In the genomic region with DNA sequence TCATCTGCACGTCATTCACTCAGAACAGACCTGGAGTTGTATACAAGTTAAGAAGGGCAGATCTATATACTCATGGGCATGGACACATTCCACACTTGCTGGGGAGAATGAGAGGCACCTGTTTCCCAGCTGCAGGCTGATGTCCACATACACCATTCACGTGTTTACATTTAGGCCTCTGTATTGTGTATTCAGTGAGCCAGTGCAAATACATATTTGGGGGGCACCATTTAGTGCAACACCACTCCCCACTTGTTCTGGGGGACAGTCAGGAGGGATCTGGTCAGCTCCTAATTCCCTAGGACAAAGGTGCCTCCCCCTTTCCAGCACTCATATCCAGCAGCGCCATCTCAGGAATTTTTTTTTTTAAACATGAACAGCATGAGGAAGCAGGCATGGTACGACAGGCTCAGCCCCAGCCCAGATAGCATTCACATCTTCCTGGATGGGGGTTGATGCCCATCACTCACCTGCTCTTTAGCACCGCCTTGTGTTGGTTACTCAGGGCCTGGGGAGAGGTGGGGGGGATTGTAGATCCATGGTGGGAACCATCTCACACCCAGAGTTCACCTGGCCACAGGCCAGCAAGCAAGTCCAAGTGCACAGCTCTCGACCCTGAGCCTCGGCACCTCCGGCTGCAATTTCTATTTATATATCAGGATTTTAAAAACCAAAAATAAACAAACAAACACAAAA, we compare ENCODE assay signal across 24 cellular contexts. TPM values are rescaled to one million over a fixed set of nuclear protein-coding genes. Genes with fewer than 3 reads are reported as not detected.
A peak's percentile ranks its signal among the peaks of the same experiment; 100 is the strongest.
DNase-seq lines count a peak whose midpoint lies in the region; ATAC-seq and TF ChIP-seq lines count a peak whose summit lies in the region.
"Had no signal": no experiment of that assay in that cellular context is flagged by ENCODE, and none has a peak within 500 bp of the region (broad histone marks: within the 10 kb centered on the region; RNA-seq: fewer than 3 reads in every experiment).

No MANE protein-coding gene starts in this region.

- TF ChIP-seq CTCF in H9 (conservative IDR thresholded peaks at IDR 0.05) (peak; percentile 34; the same call in 2 of the 3 replicates), neural crest cell (conservative IDR thresholded peaks at IDR 0.05) (no peak)

- H3K4me3 Mint-ChIP-seq in H9 (no peak overlapping the region; a peak in 1 of 5 replicates), neural crest cell (peak overlapping the region; percentile 56)
- H3K4me3 Mint-ChIP-seq: activated CD8-positive, alpha-beta T cell treated with anti-CD3 and anti-CD28 coated beads for 36 hours; memory B cell; naive thymus-derived CD4-positive, alpha-beta T cell had no signal

- no peak overlapping the region for H3K4me2 ChIP-seq in H9 (ENCODE audit: insufficient read depth, insufficient read length, low read length)
- H3K4me2 ChIP-seq: smooth muscle cell had no signal

- no peaks in the 10 kb centered on the region; the same call in 1 of the 2 replicates for H3K4me1 ChIP-seq in H9 (ENCODE audit: insufficient read depth, low read length)

- H3K9me3 ChIP-seq in H9 (ENCODE audit: control insufficient read depth, low read depth, low read length), result no peaks in the 10 kb centered on the region
- H3K9me3 ChIP-seq: adrenal gland had no signal

- no CpG with 5 or more reads among the region's 8 CpGs for WGBS in H9 (ENCODE audit: extremely low coverage, insufficient read length, low lambda C conversion rate)

- ATAC-seq in GM21717 (IDR thresholded peaks at IDR 0.05; ENCODE audit: unreplicated experiment), result no peak
- no peak for ATAC-seq in HG03039 (IDR thresholded peaks at IDR 0.05; ENCODE audit: unreplicated experiment)
- ATAC-seq: activated CD4-positive, CD25-positive, alpha-beta regulatory T cell treated with anti-CD3 and anti-CD28 coated beads, Interleukin-2, amount 50 U/mL, for 24 hours; activated CD8-positive, alpha-beta T cell treated with anti-CD3 and anti-CD28 coated beads for 36 hours; naive thymus-derived CD4-positive, alpha-beta T cell; stimulated activated naive CD8-positive, alpha-beta T cell treated with anti-CD3 and anti-CD28 coated beads, Interleukin-15, Interleukin-2, amounts not matched to agents 100 U/mL and 50 U/mL, for 24 hours had no signal

- no peak overlapping the region for H3K18ac ChIP-seq in H9 (ENCODE audit: insufficient read length, low read depth, low read length)

- H3K27ac Mint-ChIP-seq in H9, result no peak overlapping the region
- H3K27ac Mint-ChIP-seq in neural crest cell (ENCODE audit: unreplicated experiment), result peak overlapping the region; percentile 35
- H3K27ac Mint-ChIP-seq: activated CD8-positive, alpha-beta T cell treated with anti-CD3 and anti-CD28 coated beads for 36 hours; memory B cell had no signal

- H3K9me3 Mint-ChIP-seq in H9 (peaks cover 28 to 34% of the 10 kb centered on the region in 2 experiments; a peak in 4 of 5 replicates), neural crest cell (no peaks in the 10 kb centered on the region)
- H3K9me3 Mint-ChIP-seq: activated CD8-positive, alpha-beta T cell treated with anti-CD3 and anti-CD28 coated beads for 36 hours; memory B cell had no signal

- no peak overlapping the region for H2AFZ ChIP-seq in H9 (ENCODE audit: low read length)

- H2AK5ac ChIP-seq in H9 (ENCODE audit: insufficient read length, low read length), result no peak overlapping the region

- no peak overlapping the region for H2BK15ac ChIP-seq in H9 (ENCODE audit: low read depth, low read length)

- no peak overlapping the region for H4K8ac ChIP-seq in H9 (replicated peaks; ENCODE audit: insufficient read length, low read depth, low read length)

- peaks cover 2 to 8% of the 10 kb centered on the region in 2 experiments for H3K4me1 Mint-ChIP-seq in H9
- peaks cover 15% of the 10 kb centered on the region for H3K4me1 Mint-ChIP-seq in neural crest cell

- H3K9ac ChIP-seq in H9 (ENCODE audit: extremely low read depth, insufficient read length, low read length), result no peak overlapping the region

- H3K56ac ChIP-seq in H9 (ENCODE audit: insufficient read length, low read depth, low read length), result no peak overlapping the region

- no peaks in the 10 kb centered on the region for H3K79me1 ChIP-seq in H9 (ENCODE audit: insufficient read depth, low read depth, low read length, poor library complexity, severe bottlenecking)

- no peak overlapping the region for H4K91ac ChIP-seq in H9 (ENCODE audit: insufficient read length, low read depth, low read length)

- peaks cover 4% of the 10 kb centered on the region for H3K23me2 ChIP-seq in H9 (ENCODE audit: insufficient read length, low read depth, low read length, poor library complexity, severe bottlenecking)

- H3K79me2 ChIP-seq in H9 (ENCODE audit: insufficient read depth, low read length), result peaks cover 4% of the 10 kb centered on the region; the same call in 1 of the 2 replicates

- H3K36me3 Mint-ChIP-seq in H9 (ENCODE audit: insufficient read depth in 1 of 3, low read depth in 3 of 3) (peaks cover 0 to 5% (median 3%) of the 10 kb centered on the region in 3 experiments; a peak in 4 of 7 replicates), neural crest cell (ENCODE audit: low read depth) (peaks cover 5% of the 10 kb centered on the region)
- H3K36me3 Mint-ChIP-seq: memory B cell had no signal

- no peak overlapping the region for H3K27ac ChIP-seq in H9 (ENCODE audit: insufficient read length, low read depth, low read length)
- H3K27ac ChIP-seq: 22Rv1, adrenal gland, coronary artery had no signal

- peak; percentile 45 for DNase-seq in NCI-H2029 (lab: John Stamatoyannopoulos, UW)
- DNase-seq in NCI-H2029 treated with DMSO at 0.1 percent for 48 hours (lab: John Stamatoyannopoulos, UW), result no peak
- DNase-seq in H9, result peak; percentile 33
- peak; percentile 33 to 64 for DNase-seq in SHP77 (lab: John Stamatoyannopoulos, UW)
- no peak for DNase-seq in neural crest cell (ENCODE audit: low read depth, low spot score)
- no peak for DNase-seq in stimulated activated naive CD4-positive, alpha-beta T cell (lab: John Stamatoyannopoulos, UW)
- DNase-seq: activated CD8-positive, alpha-beta T cell treated with anti-CD3 and anti-CD28 coated beads for 36 hours; activated naive CD4-positive, alpha-beta T cell; adrenal gland; COR-L47; glutamatergic neuron; GOT3; naive thymus-derived CD4-positive, alpha-beta T cell; NCI-H1436; RPMI8226; stimulated activated CD4-positive, alpha-beta T cell treated with anti-CD3 and anti-CD28 coated beads, Interleukin-2, amount 100 ng/mL, for 48 hours; stimulated activated naive CD8-positive, alpha-beta T cell treated with anti-CD3 and anti-CD28 coated beads, Interleukin-15, Interleukin-2, amounts not matched to agents 100 U/mL and 50 U/mL, for 24 hours had no signal

- no peaks in the 10 kb centered on the region for H3K27me3 Mint-ChIP-seq in H9 (ENCODE audit: low read depth)
- no peaks in the 10 kb centered on the region for H3K27me3 Mint-ChIP-seq in neural crest cell (ENCODE audit: low read depth)
- H3K27me3 Mint-ChIP-seq: activated CD8-positive, alpha-beta T cell treated with anti-CD3 and anti-CD28 coated beads for 36 hours; memory B cell; naive thymus-derived CD4-positive, alpha-beta T cell had no signal

- H3K4ac ChIP-seq in H9 (ENCODE audit: low read depth, low read length), result no peak overlapping the region

- H3K23ac ChIP-seq in H9 (ENCODE audit: insufficient read length, low read depth, low read length), result no peak overlapping the region

- no peak overlapping the region for H4K5ac ChIP-seq in H9 (ENCODE audit: insufficient read length, low read depth, low read length)

- no peak overlapping the region for H3K14ac ChIP-seq in H9 (ENCODE audit: insufficient read depth, low read length)

- H3K27me3 ChIP-seq in H9 (ENCODE audit: insufficient read depth, low read length), result no peaks in the 10 kb centered on the region
- H3K27me3 ChIP-seq: adrenal gland had no signal

- H2BK5ac ChIP-seq in H9 (ENCODE audit: insufficient read length, low read length), result no peak overlapping the region

- no peak overlapping the region for H2BK120ac ChIP-seq in H9 (ENCODE audit: low read depth, low read length, poor library complexity, severe bottlenecking)

- H2BK12ac ChIP-seq in H9 (ENCODE audit: insufficient read length, low read depth, low read length), result no peak overlapping the region

- no peaks in the 10 kb centered on the region for H4K20me1 ChIP-seq in H9 (ENCODE audit: control insufficient read depth, insufficient read depth, insufficient read length)

- no peak overlapping the region for H3T11ph ChIP-seq in H9 (ENCODE audit: low read length)

- H2BK20ac ChIP-seq in H9 (ENCODE audit: low read depth, low read length, poor library complexity, severe bottlenecking), result no peak overlapping the region

RNA-seq across cellular contexts. Expression of a gene that starts 56.9 kb away (rescaled TPM):
- total RNA-seq in H9 (2021) (25.5 and 26.6 TPM in 2 replicates), neural crest cell (36.8 and 37.6 TPM in 2 replicates)

Comparison
In these comparisons a context has a peak if more than half of its experiments do, and no peak if none do; other contexts are left out.
1. DNase-seq: peak in NCI-H2029 (single experiment), H9 (single experiment) and SHP77 (2 of 2); none in NCI-H2029 treated with DMSO at 0.1 percent for 48 hours (single experiment), neural crest cell (single experiment) and stimulated activated naive CD4-positive, alpha-beta T cell (0 of 6).